21 cellular contexts compared by ENCODE assay signal in the genomic region with DNA sequence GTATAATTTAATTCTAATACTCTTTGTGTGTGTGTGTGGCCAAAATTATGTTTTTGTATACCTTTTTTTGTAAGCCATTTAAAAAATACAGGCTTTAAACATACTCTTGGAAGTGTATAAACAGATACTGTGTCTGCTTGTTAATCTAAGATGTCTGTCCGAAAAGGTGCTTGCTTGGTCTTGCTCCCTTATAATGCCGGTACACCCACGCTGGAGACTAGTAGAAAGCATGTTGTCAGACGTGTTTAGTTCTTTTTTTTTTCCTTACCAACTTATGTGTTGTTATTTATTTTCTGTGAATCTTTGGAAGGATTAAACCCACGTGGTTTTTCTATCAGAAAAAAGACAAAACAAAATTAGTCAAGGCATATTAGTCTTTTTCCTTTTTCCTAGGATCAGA. TPM values are rescaled to one million over a fixed set of nuclear protein-coding genes. Genes with fewer than 3 reads are reported as not detected.
A peak's percentile ranks its signal among the peaks of the same experiment; 100 is the strongest.
DNase-seq lines count a peak whose midpoint lies in the region; ATAC-seq and TF ChIP-seq lines count a peak whose summit lies in the region.
"Had no signal": no experiment of that assay in that cellular context is flagged by ENCODE, and none has a peak within 500 bp of the region (broad histone marks: within the 10 kb centered on the region; RNA-seq: fewer than 3 reads in every experiment).

No MANE protein-coding gene starts in this region.

- no peak overlapping the region for H3K18ac ChIP-seq in neuronal stem cell (ENCODE audit: low read length)

- peaks cover 88% of the 10 kb centered on the region for H3K79me2 ChIP-seq in GM23338 (replicated peaks; ENCODE audit: insufficient read depth)

- no peaks in the 10 kb centered on the region for H3K9me2 ChIP-seq in GM23338 (ENCODE audit: insufficient read depth)

- no peak overlapping the region for H3K4ac ChIP-seq in neuronal stem cell (ENCODE audit: low read length)

- H3K9me3 ChIP-seq in Panc1 (ENCODE audit: control insufficient read depth, insufficient read depth, low read depth, low read length), result no peaks in the 10 kb centered on the region
- no peaks in the 10 kb centered on the region for H3K9me3 ChIP-seq in neuronal stem cell (replicated peaks in 1 of 2; ENCODE audit: control insufficient read depth in 2 of 2, insufficient read depth in 1 of 2, low read depth in 1 of 2, low read length in 2 of 2)
- H3K9me3 ChIP-seq: A549, MG63 had no signal

- no peak overlapping the region for H2BK12ac ChIP-seq in neuronal stem cell (ENCODE audit: low read length)

- H3K4me2 ChIP-seq in GM23338 (no peak overlapping the region), neuronal stem cell (ENCODE audit: insufficient read depth, low read length, poor library complexity, severe bottlenecking) (no peak overlapping the region)

- POLR2A ChIA-PET in Panc1 (lab: Charles Lee), result no interaction called here

- in situ Hi-C loops in Panc1 (cut with HindIII; ENCODE audit: low pct_unique_long_range_greater_than_20kb, low sequenced_read_pairs), result no loop called here

- H3K4me3 ChIP-seq in GM23338, result no peak overlapping the region
- no peak overlapping the region for H3K4me3 ChIP-seq in Panc1 (ENCODE audit: low read depth in 2 of 2, low read length in 2 of 2)
- H3K4me3 ChIP-seq in epithelial cell of esophagus (ENCODE audit: low read length), result peak overlapping the region; percentile 10
- no peak overlapping the region for H3K4me3 ChIP-seq in neuronal stem cell (ENCODE audit: low read length in 2 of 2)
- H3K4me3 ChIP-seq: A549, MG63 had no signal

- H3K4me3 Mint-ChIP-seq in GM23338, result no peak overlapping the region
- no peak overlapping the region for H3K4me3 Mint-ChIP-seq in mesothelial cell of epicardium
- H3K4me3 Mint-ChIP-seq: CD14-positive monocyte had no signal

- H3F3A ChIP-seq in GM23338 (replicated peaks; ENCODE audit: low read depth), result no peaks in the 10 kb centered on the region

- H3K36me3 Mint-ChIP-seq in GM23338 (ENCODE audit: low read depth) (no peaks in the 10 kb centered on the region; the same call in 2 of the 3 replicates), mesothelial cell of epicardium (peaks cover 5% of the 10 kb centered on the region)

- intact Hi-C loops in Panc1 (cut with micrococcal nuclease; ENCODE audit: unreplicated experiment), result no loop called here

- no peak overlapping the region for H2BK120ac ChIP-seq in neuronal stem cell (ENCODE audit: low read depth, low read length)

- no peaks in the 10 kb centered on the region for H3K36me3 ChIP-seq in GM23338 (ENCODE audit: insufficient read depth)
- no peaks in the 10 kb centered on the region for H3K36me3 ChIP-seq in Panc1 (ENCODE audit: control insufficient read depth, insufficient read depth, low read length)
- H3K36me3 ChIP-seq in neuronal stem cell (replicated peaks in 1 of 2; ENCODE audit: control insufficient read depth in 2 of 2, insufficient read depth in 2 of 2, low read length in 2 of 2), result peaks cover 0 to 17% of the 10 kb centered on the region in 2 donors

- no CpG with 5 or more reads among the region's 5 CpGs for WGBS in neuronal stem cell (ENCODE audit: extremely low coverage in 2 of 2, insufficient read length in 2 of 2, insufficient replicate concordance in 1 of 2), 2 donors

- H3K27me3 Mint-ChIP-seq in GM23338 (ENCODE audit: insufficient read depth, low read depth, poor library complexity) (peaks cover 5% of the 10 kb centered on the region), mesothelial cell of epicardium (ENCODE audit: low read depth) (no peaks in the 10 kb centered on the region)

- peak overlapping the region; percentile 67; the same call in 1 of the 2 replicates for H3K27ac Mint-ChIP-seq in GM23338
- H3K27ac Mint-ChIP-seq in mesothelial cell of epicardium, result peak overlapping the region; percentile 77

- H2AFZ ChIP-seq in GM23338 (no peak overlapping the region), neuronal stem cell (ENCODE audit: low read length) (no peak overlapping the region)

- no peak for DNase-seq in GM23338 (ENCODE audit: low spot score)
- DNase-seq in Panc1 (ENCODE audit: low read depth, low spot score), result no peak
- peak; percentile 80 for DNase-seq in epithelial cell of esophagus (ENCODE audit: low read depth)
- no peak for DNase-seq in mesothelial cell of epicardium (ENCODE audit: low spot score in 2 of 2, unreplicated experiment in 2 of 2)
- DNase-seq in Kasumi-1 (lab: John Stamatoyannopoulos, UW), result no peak
- DNase-seq in pons (ENCODE audit: low spot score), result no peak
- DNase-seq in stimulated activated naive CD4-positive, alpha-beta T cell (lab: John Stamatoyannopoulos, UW), result no peak
- no peak for DNase-seq in neuronal stem cell (ENCODE audit: low spot score)
- DNase-seq: AML-193, COR-L47, DMS153, HCEC 1CT, MG63, NCI-H1092, NCI-H146, NCI-H2081 treated with DMSO at 0.1 percent for 48 hours, NCI-H510A, SHP77 treated with DMSO at 0.1 percent for 48 hours had no signal

- no peak for TF ChIP-seq CTCF in GM23338 (conservative IDR thresholded peaks at IDR 0.05; ENCODE audit: low read depth in 2 of 2)
- no peak for TF ChIP-seq CTCF in Panc1 (IDR thresholded peaks at IDR 0.05)
- no peak for TF ChIP-seq CTCF in epithelial cell of esophagus (IDR thresholded peaks at IDR 0.05; ENCODE audit: insufficient read depth, low read depth, low read length, missing control alignments)
- TF ChIP-seq CTCF in mesothelial cell of epicardium (IDR thresholded peaks at IDR 0.05; ENCODE audit: unreplicated experiment), result no peak

- no peaks in the 10 kb centered on the region for H3K27me3 ChIP-seq in GM23338 (ENCODE audit: insufficient read depth)
- H3K27me3 ChIP-seq in Panc1 (ENCODE audit: control insufficient read depth, insufficient read depth, low read length), result no peaks in the 10 kb centered on the region
- no peaks in the 10 kb centered on the region for H3K27me3 ChIP-seq in neuronal stem cell (ENCODE audit: control insufficient read depth in 3 of 3, insufficient read depth in 3 of 3, low read depth in 1 of 3, low read length in 3 of 3)
- H3K27me3 ChIP-seq: MG63 had no signal

- H3K4me1 ChIP-seq in GM23338 (ENCODE audit: insufficient read depth), result peaks cover 18% of the 10 kb centered on the region
- H3K4me1 ChIP-seq in Panc1 (ENCODE audit: control insufficient read depth, insufficient read depth, low read length), result peaks cover 10% of the 10 kb centered on the region; the same call in 1 of the 2 replicates
- no peaks in the 10 kb centered on the region for H3K4me1 ChIP-seq in neuronal stem cell (ENCODE audit: control insufficient read depth in 2 of 2, insufficient read depth in 1 of 2, low read depth in 1 of 2, low read length in 2 of 2)

- no peak overlapping the region for H2BK15ac ChIP-seq in neuronal stem cell (ENCODE audit: low read length)

- no peak overlapping the region for H2BK5ac ChIP-seq in neuronal stem cell (ENCODE audit: low read length)

- no peak overlapping the region for H3K9ac ChIP-seq in neuronal stem cell (ENCODE audit: low read depth, low read length, poor library complexity)

- no peak overlapping the region for H4K8ac ChIP-seq in neuronal stem cell (ENCODE audit: low read depth, low read length)

- H4K91ac ChIP-seq in neuronal stem cell (ENCODE audit: low read depth, low read length, poor library complexity), result no peak overlapping the region

- no peaks in the 10 kb centered on the region for H3K79me1 ChIP-seq in neuronal stem cell (ENCODE audit: low read depth, low read length)

- no peaks in the 10 kb centered on the region; the same call in 2 of the 3 replicates for H3K9me3 Mint-ChIP-seq in GM23338
- H3K9me3 Mint-ChIP-seq in mesothelial cell of epicardium, result no peaks in the 10 kb centered on the region
- H3K9me3 Mint-ChIP-seq: CD14-positive monocyte had no signal

- CTCF ChIA-PET in Panc1 (lab: Charles Lee), result no interaction called here

- no peak overlapping the region; the same call in 1 of the 2 replicates for H3K27ac ChIP-seq in GM23338 (ENCODE audit: low read depth)
- H3K27ac ChIP-seq in Panc1 (ENCODE audit: low read length), result no peak overlapping the region
- H3K27ac ChIP-seq in neuronal stem cell (replicated peaks; ENCODE audit: low read length), result no peak overlapping the region

- no peak for ATAC-seq in GM23338
- ATAC-seq in Panc1, result no peak
- ATAC-seq: A549, SK-N-SH treated with all-trans-retinoic acid at 6 μM for 48 hours had no signal

- BruUV-seq in Panc1 (replicated peaks; lab: Mats Ljungman, UMichigan), result TSS peak; percentile 65

- H3K23ac ChIP-seq in neuronal stem cell (ENCODE audit: low read depth, low read length, poor library complexity), result no peak overlapping the region

- H3K4me1 Mint-ChIP-seq in GM23338, result peaks cover 20% of the 10 kb centered on the region
- H3K4me1 Mint-ChIP-seq in mesothelial cell of epicardium, result peaks cover 30% of the 10 kb centered on the region

- H4K20me1 ChIP-seq in GM23338 (replicated peaks; ENCODE audit: insufficient read depth), result no peaks in the 10 kb centered on the region; the same call in 1 of the 2 replicates

- H3K14ac ChIP-seq in neuronal stem cell (ENCODE audit: low read length), result no peak overlapping the region

- H2AK5ac ChIP-seq in neuronal stem cell (ENCODE audit: low read depth, low read length), result no peak overlapping the region

TF ChIP-seq in GM23338, 12 proteins besides CTCF, POLR2A, EP300 and RAD21 (continues in another document):
- TF ChIP-seq ZNF331 (CRISPR knock-in tag; IDR thresholded peaks at IDR 0.05; ENCODE audit: low read depth), result no peak

RNA-seq across cellular contexts. Expression of a gene that starts 9.5 kb away (rescaled TPM):
- 34.6 and 36.4 TPM in 2 replicates for total RNA-seq in GM23338 (2014; rRNA removed; shearing (Covaris generic))
- polyA plus RNA-seq in GM23338 (2016; fragmentation: Nextera tagmentation; extraction: Ambion mirVana), result 15.1 and 19.2 TPM in 2 replicates
- total RNA-seq in Panc1 (2021; ENCODE audit: unreplicated experiment) (48.6 TPM), mesothelial cell of epicardium (55.1 to 62.7 TPM (median 58.7 TPM) in 3 replicates)
- polyA plus RNA-seq in Panc1 (2012; ENCODE audit: insufficient read length), result 21.5 TPM
- 12.0 TPM for polyA plus RNA-seq in neuronal stem cell (2013, experiment 1 of 2)
- 12.0 TPM for polyA plus RNA-seq in neuronal stem cell (2013, experiment 2 of 2)

RNA-seq across cellular contexts. Expression of a gene that starts 29.9 kb away (rescaled TPM):
- 259 and 281 TPM in 2 replicates for total RNA-seq in GM23338 (2014; rRNA removed; shearing (Covaris generic))
- polyA plus RNA-seq in GM23338 (2016; fragmentation: Nextera tagmentation; extraction: Ambion mirVana), result 225 and 265 TPM in 2 replicates
- total RNA-seq in Panc1 (2021; ENCODE audit: unreplicated experiment), result 281 TPM
- polyA plus RNA-seq in Panc1 (2012; ENCODE audit: insufficient read length), result 225 TPM
- 249 to 255 TPM (median 253 TPM) in 3 replicates for total RNA-seq in mesothelial cell of epicardium
- 77.9 TPM for polyA plus RNA-seq in neuronal stem cell (2013, experiment 1 of 2)
- polyA plus RNA-seq in neuronal stem cell (2013, experiment 2 of 2), result 76.9 TPM
